8 cellular contexts compared by ENCODE assay signal in the genomic region with DNA sequence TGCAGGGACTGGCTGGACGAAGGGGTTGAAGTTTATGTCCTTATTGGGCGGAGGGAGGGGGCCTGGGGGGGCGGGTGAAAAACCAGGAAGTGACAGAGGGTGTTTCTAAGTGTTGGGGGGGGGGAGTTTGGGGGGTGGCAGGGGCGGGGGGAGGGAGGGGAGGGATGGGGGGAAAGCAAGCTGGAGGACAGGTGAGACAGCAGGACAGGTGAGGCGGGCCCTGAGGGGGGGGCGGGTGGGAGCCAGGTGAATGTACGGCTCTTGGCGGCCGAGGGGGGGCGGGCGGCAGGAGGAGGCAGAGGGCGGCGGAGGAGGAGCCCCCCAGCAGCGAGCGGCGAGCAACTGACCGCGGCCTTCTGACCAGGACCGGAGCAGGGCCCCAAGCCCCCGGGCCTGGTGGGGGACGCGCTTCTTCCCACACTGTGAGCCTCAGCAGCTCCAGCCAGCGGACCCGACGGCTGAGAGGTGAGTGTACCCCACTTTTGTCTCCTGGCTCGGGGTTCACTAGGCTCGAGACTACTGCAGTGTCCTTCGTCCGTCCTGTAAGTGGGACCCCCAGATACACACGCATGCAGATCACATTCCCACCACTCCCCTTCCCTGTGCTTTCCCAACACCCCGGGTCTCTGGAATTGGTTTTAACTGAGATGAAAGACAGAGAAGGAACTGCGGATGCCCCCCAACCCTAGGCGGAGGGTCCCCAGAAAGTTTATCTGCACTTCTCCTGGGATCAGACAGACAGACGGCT. TPM values are rescaled to one million over a fixed set of nuclear protein-coding genes. Genes with fewer than 3 reads are reported as not detected.
DNase-seq lines count a peak whose midpoint lies in the region; ATAC-seq and TF ChIP-seq lines count a peak whose summit lies in the region.

TSS of gene ZBTB7B (plus strand) at position 324 of the 748 bp plus-strand sequence. CDS start 11,859 bp downstream, outside the sequence.

- H3K4me1 ChIP-seq in BE2C (peaks cover 10% of the 10 kb centered on the region), duodenal mucosa (ENCODE audit: control insufficient read depth in 1 of 2, insufficient read depth in 2 of 2, low read length in 2 of 2) (peaks cover 45 to 52% of the 10 kb centered on the region in 2 donors), lower lobe of right lung (peaks cover 59% of the 10 kb centered on the region), testis (peaks cover 31% of the 10 kb centered on the region)

- peak within 1 kb of the TSS; percentile 98 to 99 for H3K9ac ChIP-seq in duodenal mucosa (ENCODE audit: low read depth in 1 of 2, low read length in 2 of 2)

- DNase-seq in BE2C (no peak), RWPE1 (ENCODE audit: low spot score) (peak; percentile 88), lower lobe of right lung (peak; percentile 80), testis (no peak), iPS-NIHi7 (ENCODE audit: extremely low spot score) (no peak), NCI-H2196 (lab: John Stamatoyannopoulos, UW; ENCODE audit: unreplicated experiment) (no peak)

- TF ChIP-seq POLR2A in testis (IDR thresholded peaks at IDR 0.05): no peak

- ATAC-seq in GM21515 (IDR thresholded peaks at IDR 0.05; ENCODE audit: unreplicated experiment): peak; percentile 0
- peak; percentile 8 to 10 for ATAC-seq in lower lobe of right lung

- intact Hi-C loops in lower lobe of right lung (cut with DNase I) (no loop called here), testis (cut with DNase I; ENCODE audit: low total_unique reads) (no loop called here)

- CTCF ChIA-PET in RWPE1 (lab: Yijun Ruan, JAX): interaction anchor here (0.6 to 3.2 kb wide), 3 partner anchors 14 to 48 kb away, joined by 3 to 26 read pairs (median 4); partner anchors contain the start of genes ADAM15 and FLAD1

- WGBS in testis, 2 donors: 0 to 1% methylated on average over 8 to 31 of the region's 34 CpGs

- TF ChIP-seq CTCF in BE2C (IDR thresholded peaks at IDR 0.05; ENCODE audit: low read depth, low read length): no peak
- no peak for TF ChIP-seq CTCF in RWPE1 (conservative IDR thresholded peaks at IDR 0.05; ENCODE audit: low read depth)
- TF ChIP-seq CTCF in lower lobe of right lung (IDR thresholded peaks at IDR 0.05): no peak
- no peak for TF ChIP-seq CTCF in testis (IDR thresholded peaks at IDR 0.05)

- H3K36me3 ChIP-seq in BE2C (no peaks in the 10 kb centered on the region), duodenal mucosa (ENCODE audit: control insufficient read depth in 1 of 2, insufficient read depth in 2 of 2, low read length in 2 of 2) (no peaks in the 10 kb centered on the region), lower lobe of right lung (no peaks in the 10 kb centered on the region), testis (ENCODE audit: low read depth, missing control alignments) (no peaks in the 10 kb centered on the region)

- H3K27ac ChIP-seq in RWPE1 (peak within 1 kb of the TSS; percentile 100), duodenal mucosa (ENCODE audit: low read depth, low read length) (peak within 1 kb of the TSS; percentile 98), lower lobe of right lung (peak within 1 kb of the TSS; percentile 91), testis (peak within 1 kb of the TSS; percentile 98)

- H3K27me3 ChIP-seq in BE2C (no peaks in the 10 kb centered on the region), duodenal mucosa (ENCODE audit: control insufficient read depth in 1 of 2, insufficient read depth in 2 of 2, low read length in 2 of 2) (no peaks in the 10 kb centered on the region), lower lobe of right lung (ENCODE audit: low read depth) (no peaks in the 10 kb centered on the region), testis (no peaks in the 10 kb centered on the region)

- no peaks in the 10 kb centered on the region for H3K9me3 ChIP-seq in BE2C
- no peaks in the 10 kb centered on the region for H3K9me3 ChIP-seq in duodenal mucosa (ENCODE audit: control insufficient read depth in 1 of 2, low read length in 2 of 2)
- no peaks in the 10 kb centered on the region for H3K9me3 ChIP-seq in lower lobe of right lung
- no peaks in the 10 kb centered on the region for H3K9me3 ChIP-seq in testis

- POLR2A ChIA-PET in RWPE1 (lab: Yijun Ruan, JAX; ENCODE audit: low non-redundant PET): no interaction called here

- peak within 1 kb of the TSS; percentile 91 for H3K4me3 ChIP-seq in BE2C (ENCODE audit: low read depth, low read length)
- peak within 1 kb of the TSS; percentile 96 to 97 for H3K4me3 ChIP-seq in duodenal mucosa (ENCODE audit: low read depth in 1 of 2, low read length in 2 of 2)
- peak within 1 kb of the TSS; percentile 97 for H3K4me3 ChIP-seq in lower lobe of right lung
- H3K4me3 ChIP-seq in testis: peak within 1 kb of the TSS; percentile 77 to 84

RNA-seq across cellular contexts. Expression of gene ZBTB7B, which starts in this region (rescaled TPM):
- polyA plus RNA-seq in BE2C (2012; ENCODE audit: insufficient read depth, insufficient read length, low read depth): 62.8 TPM
- total RNA-seq in lower lobe of right lung: 72.0 TPM
- total RNA-seq in testis: 10 to 100 TPM; 21.1 to 22.4 TPM
- polyA plus RNA-seq in testis (ENCODE audit: insufficient read depth, low read depth, low replicate concordance): 18.6 TPM

Comparison
In these comparisons a context has a peak if more than half of its experiments do, and no peak if none do; other contexts are left out.
1. DNase-seq: peak in RWPE1 (single experiment) and lower lobe of right lung (single experiment); none in BE2C (single experiment), testis (single experiment), iPS-NIHi7 (single experiment) and NCI-H2196 (single experiment).
2. Peak in every context shown above with its lines, with median percentiles within 50 percentile points of each other: H3K4me3 ChIP-seq and H3K27ac ChIP-seq.